Comparison of ENCODE assay signal across 33 cellular contexts in the genomic region with DNA sequence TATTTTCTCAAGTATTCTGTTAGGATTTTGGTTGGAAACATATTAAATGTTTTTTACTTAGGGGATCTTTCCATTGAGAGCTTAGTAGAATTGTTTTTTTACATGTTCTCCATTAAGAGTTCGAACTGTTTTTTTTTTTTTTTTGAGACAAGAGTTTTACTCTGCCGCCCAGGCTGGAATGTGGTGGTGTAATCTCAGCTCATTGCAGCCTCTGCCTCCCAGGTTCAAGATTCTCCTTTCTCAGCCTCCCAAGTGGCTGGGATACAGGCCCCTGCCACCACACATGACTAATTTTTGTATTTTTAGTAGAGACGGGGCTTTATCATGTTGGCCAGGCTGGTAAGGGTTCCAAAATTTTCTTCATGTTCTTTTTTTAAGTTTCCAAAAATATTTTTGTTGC.
"Had no signal": no experiment of that assay in that cellular context is flagged by ENCODE, and none has a peak within 500 bp of the region (broad histone marks: within the 10 kb centered on the region; RNA-seq: fewer than 3 reads in every experiment).

No MANE protein-coding gene starts in this region.

- H3K4me3 ChIP-seq: adrenal gland, breast epithelium, cardiac muscle cell, colonic mucosa, gastrocnemius medialis, heart right ventricle had no signal

- H3K4me3 Mint-ChIP-seq: activated CD4-positive, alpha-beta memory T cell treated with anti-CD3 and anti-CD28 coated beads for 36 hours; activated CD4-positive, alpha-beta T cell treated with anti-CD3 and anti-CD28 coated beads for 36 hours; activated CD4-positive, alpha-beta T cell treated with anti-CD3 and anti-CD28 coated beads, Interleukin-2, amount 10 ng/mL, durations not matched to agents 24 days and 14 days; activated CD8-positive, alpha-beta memory T cell treated with anti-CD3 and anti-CD28 coated beads, Interleukin-2, amount 10 ng/mL, durations not matched to agents 7 days and 5 days; activated CD8-positive, alpha-beta T cell treated with anti-CD3 and anti-CD28 coated beads, Interleukin-2, amount 10 ng/mL, durations not matched to agents 7 days and 5 days; activated naive CD4-positive, alpha-beta T cell treated with anti-CD3 and anti-CD28 coated beads for 36 hours; activated naive CD4-positive, alpha-beta T cell treated with anti-CD3 and anti-CD28 coated beads, Interleukin-2, amount 50 U/mL, for 24 hours; activated naive CD8-positive, alpha-beta T cell treated with anti-CD3 and anti-CD28 coated beads for 36 hours; activated naive CD8-positive, alpha-beta T cell treated with anti-CD3 and anti-CD28 coated beads, Interleukin-2, amount 50 U/mL, for 24 hours; activated T-cell treated with anti-CD3 and anti-CD28 coated beads, Interleukin-2, amount 50 U/mL, for 24 hours; activated T-helper 17 cell treated with anti-CD3 and anti-CD28 coated beads, Interleukin-2, amount 50 U/mL, for 72 hours; brain; T-helper 17 cell; T-helper 2 cell treated with Interferon-gamma antibody and Interleukin-4, amounts not matched to agents 5 μg/mL and 100 μg/mL, for 36 hours had no signal

- DNase-seq: activated CD4-positive, alpha-beta memory T cell treated with anti-CD3 and anti-CD28 coated beads for 36 hours; activated CD4-positive, alpha-beta T cell treated with anti-CD3 and anti-CD28 coated beads for 36 hours; activated CD4-positive, alpha-beta T cell treated with anti-CD3 and anti-CD28 coated beads, Interleukin-2, amount 10 ng/mL, durations not matched to agents 24 days and 14 days; activated CD4-positive, CD25-positive, alpha-beta regulatory T cell; activated CD4-positive, CD25-positive, alpha-beta regulatory T cell treated with anti-CD3 and anti-CD28 coated beads, Interleukin-2, amount 50 U/mL, for 72 hours; activated CD8-positive, alpha-beta memory T cell treated with anti-CD3 and anti-CD28 coated beads, Interleukin-2, amount 10 ng/mL, durations not matched to agents 7 days and 5 days; activated CD8-positive, alpha-beta memory T cell treated with anti-CD3 and anti-CD28 coated beads, Interleukin-2, amount 50 U/mL, for 4 hours; activated CD8-positive, alpha-beta T cell treated with anti-CD3 and anti-CD28 coated beads, Interleukin-2, amount 10 ng/mL, durations not matched to agents 7 days and 5 days; activated effector memory CD4-positive, alpha-beta T cell treated with Interleukin-2 at 50 U/mL for 16 hours; activated naive CD4-positive, alpha-beta T cell treated with anti-CD3 and anti-CD28 coated beads for 36 hours; activated naive CD8-positive, alpha-beta T cell treated with anti-CD3 and anti-CD28 coated beads for 36 hours; activated naive CD8-positive, alpha-beta T cell treated with anti-CD3 and anti-CD28 coated beads, Interleukin-2, amount 50 U/mL, for 24 hours; activated T-cell treated with anti-CD3 and anti-CD28 coated beads, Interleukin-2, amount 50 U/mL, for 24 hours; adrenal gland; amygdala; aorta; central memory CD4-positive, alpha-beta T cell; cerebellar nuclear complex; colonic mucosa; effector CD8-positive, alpha-beta T cell; gastrocnemius medialis; heart right ventricle; T-helper 1 cell; T-helper 17 cell; T1000 had no signal

- ATAC-seq: activated CD4-positive, alpha-beta T cell treated with anti-CD3 and anti-CD28 coated beads for 36 hours; activated CD8-positive, alpha-beta memory T cell treated with anti-CD3 and anti-CD28 coated beads, Interleukin-2, amount 10 ng/mL, durations not matched to agents 7 days and 5 days; activated CD8-positive, alpha-beta T cell treated with anti-CD3 and anti-CD28 coated beads, Interleukin-2, amount 10 ng/mL, durations not matched to agents 7 days and 5 days; activated naive CD8-positive, alpha-beta T cell treated with anti-CD3 and anti-CD28 coated beads, Interleukin-2, amount 50 U/mL, for 24 hours; activated T-helper 17 cell treated with anti-CD3 and anti-CD28 coated beads, Interleukin-2, amount 50 U/mL, for 72 hours; esophagus mucosa; gastrocnemius medialis; heart right ventricle; T-helper 17 cell had no signal

- H3K9me3 Mint-ChIP-seq: activated CD4-positive, alpha-beta memory T cell treated with anti-CD3 and anti-CD28 coated beads for 36 hours; activated CD4-positive, alpha-beta T cell treated with anti-CD3 and anti-CD28 coated beads, Interleukin-2, amount 10 ng/mL, durations not matched to agents 24 days and 14 days; activated naive CD4-positive, alpha-beta T cell treated with anti-CD3 and anti-CD28 coated beads for 36 hours; activated naive CD4-positive, alpha-beta T cell treated with anti-CD3 and anti-CD28 coated beads, Interleukin-2, amount 50 U/mL, for 24 hours; activated naive CD8-positive, alpha-beta T cell treated with anti-CD3 and anti-CD28 coated beads for 36 hours; activated naive CD8-positive, alpha-beta T cell treated with anti-CD3 and anti-CD28 coated beads, Interleukin-2, amount 50 U/mL, for 24 hours; activated T-cell treated with anti-CD3 and anti-CD28 coated beads, Interleukin-2, amount 50 U/mL, for 24 hours; activated T-helper 17 cell treated with anti-CD3 and anti-CD28 coated beads, Interleukin-2, amount 50 U/mL, for 72 hours; brain; T-helper 2 cell treated with Interferon-gamma antibody and Interleukin-4, amounts not matched to agents 5 μg/mL and 100 μg/mL, for 36 hours had no signal

- H3K27me3 ChIP-seq: adrenal gland, breast epithelium, cardiac muscle cell, colonic mucosa, gastrocnemius medialis, heart right ventricle had no signal

- H3K36me3 ChIP-seq: adrenal gland, breast epithelium, colonic mucosa, gastrocnemius medialis had no signal

- H3K4me1 ChIP-seq: breast epithelium, colonic mucosa had no signal

- H3K27ac ChIP-seq: adrenal gland, breast epithelium, cardiac muscle cell, colonic mucosa, gastrocnemius medialis, heart right ventricle had no signal

- FAIRE-seq: endothelial cell of umbilical vein had no signal

- H3K9me3 ChIP-seq: adrenal gland, breast epithelium, colonic mucosa, gastrocnemius medialis, heart right ventricle had no signal

- H3K27me3 Mint-ChIP-seq: activated CD4-positive, alpha-beta memory T cell treated with anti-CD3 and anti-CD28 coated beads for 36 hours; activated CD4-positive, alpha-beta T cell treated with anti-CD3 and anti-CD28 coated beads for 36 hours; activated CD4-positive, alpha-beta T cell treated with anti-CD3 and anti-CD28 coated beads, Interleukin-2, amount 10 ng/mL, durations not matched to agents 24 days and 14 days; activated CD8-positive, alpha-beta memory T cell treated with anti-CD3 and anti-CD28 coated beads, Interleukin-2, amount 10 ng/mL, durations not matched to agents 7 days and 5 days; activated naive CD4-positive, alpha-beta T cell treated with anti-CD3 and anti-CD28 coated beads, Interleukin-2, amount 50 U/mL, for 24 hours; activated naive CD8-positive, alpha-beta T cell treated with anti-CD3 and anti-CD28 coated beads for 36 hours; activated naive CD8-positive, alpha-beta T cell treated with anti-CD3 and anti-CD28 coated beads, Interleukin-2, amount 50 U/mL, for 24 hours; activated T-cell treated with anti-CD3 and anti-CD28 coated beads, Interleukin-2, amount 50 U/mL, for 24 hours; activated T-helper 17 cell treated with anti-CD3 and anti-CD28 coated beads, Interleukin-2, amount 50 U/mL, for 72 hours; brain; T-helper 17 cell had no signal

- H3K27ac Mint-ChIP-seq: activated CD4-positive, alpha-beta memory T cell treated with anti-CD3 and anti-CD28 coated beads for 36 hours; activated CD4-positive, alpha-beta T cell treated with anti-CD3 and anti-CD28 coated beads for 36 hours; activated CD4-positive, alpha-beta T cell treated with anti-CD3 and anti-CD28 coated beads, Interleukin-2, amount 10 ng/mL, durations not matched to agents 24 days and 14 days; activated CD8-positive, alpha-beta memory T cell treated with anti-CD3 and anti-CD28 coated beads, Interleukin-2, amount 10 ng/mL, durations not matched to agents 7 days and 5 days; activated CD8-positive, alpha-beta T cell treated with anti-CD3 and anti-CD28 coated beads, Interleukin-2, amount 10 ng/mL, durations not matched to agents 7 days and 5 days; activated naive CD4-positive, alpha-beta T cell treated with anti-CD3 and anti-CD28 coated beads for 36 hours; activated naive CD4-positive, alpha-beta T cell treated with anti-CD3 and anti-CD28 coated beads, Interleukin-2, amount 50 U/mL, for 24 hours; activated naive CD8-positive, alpha-beta T cell treated with anti-CD3 and anti-CD28 coated beads for 36 hours; activated naive CD8-positive, alpha-beta T cell treated with anti-CD3 and anti-CD28 coated beads, Interleukin-2, amount 50 U/mL, for 24 hours; activated T-cell treated with anti-CD3 and anti-CD28 coated beads, Interleukin-2, amount 50 U/mL, for 24 hours; activated T-helper 17 cell treated with anti-CD3 and anti-CD28 coated beads, Interleukin-2, amount 50 U/mL, for 72 hours; T-helper 17 cell; T-helper 2 cell treated with Interferon-gamma antibody and Interleukin-4, amounts not matched to agents 5 μg/mL and 100 μg/mL, for 36 hours had no signal

- H3K36me3 Mint-ChIP-seq: activated naive CD4-positive, alpha-beta T cell treated with anti-CD3 and anti-CD28 coated beads, Interleukin-2, amount 50 U/mL, for 24 hours had no signal

- H3K4me1 Mint-ChIP-seq: activated CD4-positive, alpha-beta T cell treated with anti-CD3 and anti-CD28 coated beads, Interleukin-2, amount 10 ng/mL, durations not matched to agents 24 days and 14 days; activated CD8-positive, alpha-beta memory T cell treated with anti-CD3 and anti-CD28 coated beads, Interleukin-2, amount 10 ng/mL, durations not matched to agents 7 days and 5 days; activated T-helper 17 cell treated with anti-CD3 and anti-CD28 coated beads, Interleukin-2, amount 50 U/mL, for 72 hours had no signal
